In genomic region chr1:64343105-64343960, GRCh38 we compare ENCODE assay signal across 10 cellular contexts.
A peak's percentile ranks its signal among the peaks of the same experiment; 100 is the strongest.
DNase-seq lines count a peak whose midpoint lies in the region; ATAC-seq, FAIRE-seq and TF ChIP-seq lines count a peak whose summit lies in the region.
"Had no signal": no experiment of that assay in that cellular context is flagged by ENCODE, and none has a peak within 500 bp of the region (broad histone marks: within the 10 kb centered on the region; RNA-seq: fewer than 3 reads in every experiment).

No MANE protein-coding gene starts in this region.

- H3K27ac ChIP-seq in SK-N-MC (0 out of 2 replicates have a peak overlapping the region, but pooled peaks have one; percentile 6), foreskin keratinocyte (peak overlapping the region; percentile 97)
- H3K27ac ChIP-seq: adrenal gland had no signal

- no peak for FAIRE-seq in RCC 7860 (lab: Jason Lieb, UNC)
- FAIRE-seq: TTC549 had no signal

- no peak overlapping the region for H3K9ac ChIP-seq in SK-N-MC (ENCODE audit: insufficient read length)

- H3K36me3 ChIP-seq in BE2C (no peaks in the 10 kb centered on the region), SK-N-MC (ENCODE audit: insufficient read depth, low read length) (no peaks in the 10 kb centered on the region)
- H3K36me3 ChIP-seq: adrenal gland had no signal

- peak; percentile 55 for DNase-seq in BE2C
- peak; percentile 89 for DNase-seq in LNCaP clone FGC (ENCODE audit: low read depth)
- DNase-seq in SK-N-MC (ENCODE audit: low read depth, low spot score), result no peak
- peak; percentile 99 to 100 for DNase-seq in foreskin keratinocyte
- DNase-seq in stimulated activated CD4-positive, alpha-beta T cell treated with anti-CD3 and anti-CD28 coated beads, Interleukin-4, amount 100 ng/mL, for 1 hour, result no peak
- DNase-seq in RCC 7860 (ENCODE audit: low spot score), result no peak

- H3K27me3 ChIP-seq in BE2C (no peaks in the 10 kb centered on the region), foreskin keratinocyte (no peaks in the 10 kb centered on the region)
- H3K27me3 ChIP-seq: adrenal gland had no signal

- H3K4me3 ChIP-seq in BE2C (ENCODE audit: low read depth, low read length) (no peak overlapping the region), LNCaP clone FGC (ENCODE audit: low read depth, low read length) (no peak overlapping the region), SK-N-MC (peak overlapping the region; percentile 23)
- H3K4me3 ChIP-seq: adrenal gland had no signal

- H3K4me1 ChIP-seq in BE2C (peaks cover 3% of the 10 kb centered on the region), foreskin keratinocyte (peaks cover 24% of the 10 kb centered on the region)
- H3K4me1 ChIP-seq: adrenal gland had no signal

- H3K9me3 ChIP-seq in BE2C (no peaks in the 10 kb centered on the region), SK-N-MC (ENCODE audit: low read depth, low read length) (no peaks in the 10 kb centered on the region)
- H3K9me3 ChIP-seq: adrenal gland had no signal

- TF ChIP-seq CTCF in BE2C (IDR thresholded peaks at IDR 0.05; ENCODE audit: low read depth, low read length) (no peak), LNCaP clone FGC (IDR thresholded peaks at IDR 0.05; ENCODE audit: control insufficient read depth, extremely low read depth, insufficient read depth) (no peak), foreskin keratinocyte (conservative IDR thresholded peaks at IDR 0.05) (no peak)

- ATAC-seq in foreskin keratinocyte (peak; percentile 95), HG03432 (IDR thresholded peaks at IDR 0.05; ENCODE audit: unreplicated experiment) (no peak), GM21423 (IDR thresholded peaks at IDR 0.05; ENCODE audit: unreplicated experiment) (no peak)

Comparison
In these comparisons a context has a peak if more than half of its experiments do, and no peak if none do; other contexts are left out.
1. DNase-seq: peak in BE2C (single experiment), LNCaP clone FGC (single experiment) and foreskin keratinocyte (2 of 2); none in SK-N-MC (single experiment), stimulated activated CD4-positive, alpha-beta T cell treated with anti-CD3 and anti-CD28 coated beads, Interleukin-4, amount 100 ng/mL, for 1 hour (single experiment) and RCC 7860 (single experiment).